ENCODE assay signal across 8 cellular contexts in the genomic region with DNA sequence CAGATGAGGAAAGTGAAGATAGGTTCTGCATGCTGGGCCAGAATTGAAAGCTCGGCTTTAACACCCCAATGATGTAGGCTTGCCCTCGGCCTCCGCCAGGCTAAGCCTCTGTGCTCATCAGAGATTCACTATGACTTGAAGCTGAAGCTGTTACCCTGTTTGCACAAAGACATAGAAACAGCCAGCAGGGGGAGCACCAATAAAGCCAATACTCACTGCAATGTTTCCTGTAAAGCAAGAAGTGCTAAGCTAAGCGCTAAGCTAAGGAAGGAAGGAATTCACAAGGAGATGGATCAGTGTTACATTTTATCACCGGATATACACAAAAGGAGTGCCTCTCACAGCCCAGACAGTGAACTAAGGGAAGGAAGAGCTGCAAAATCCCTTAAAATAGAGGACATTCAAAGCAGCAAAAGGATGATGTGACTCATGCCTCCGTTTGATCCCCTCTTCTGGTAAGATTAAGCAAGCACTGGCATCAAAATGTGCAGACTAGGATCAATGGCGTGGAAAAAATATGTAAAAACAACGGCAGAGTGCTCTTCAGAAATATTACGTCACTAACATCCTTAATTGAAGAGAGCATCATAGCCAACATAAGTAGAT.
DNase-seq lines count a peak whose midpoint lies in the region; ATAC-seq, FAIRE-seq and TF ChIP-seq lines count a peak whose summit lies in the region.

No MANE protein-coding gene starts in this region.

- CTCF ChIA-PET in activated CD8-positive, alpha-beta T cell treated with anti-CD3 and anti-CD28 coated beads for 36 hours (lab: Charles Lee), result interaction anchor here (0.6 to 5.5 kb wide), 56 partner anchors 10 to 1074 kb away, joined by 3 to 81 read pairs (median 4); a partner anchor contains a TSS

- FAIRE-seq in endometrium (lab: Jason Lieb, UNC), result peak; percentile 26

- no peak overlapping the region for H3K27ac Mint-ChIP-seq in activated CD8-positive, alpha-beta T cell treated with anti-CD3 and anti-CD28 coated beads for 36 hours

- peaks cover 11% of the 10 kb centered on the region for H3K27me3 Mint-ChIP-seq in activated CD8-positive, alpha-beta T cell treated with anti-CD3 and anti-CD28 coated beads for 36 hours

- intact Hi-C loops in activated CD8-positive, alpha-beta T cell treated with anti-CD3 and anti-CD28 coated beads for 36 hours (cut with micrococcal nuclease), result loop anchor here (2.0 kb wide), 1 partner anchor 206 kb away; no protein-coding TSS in a partner anchor

- peak; percentile 62 for DNase-seq in D341Med (ENCODE audit: low spot score)
- peak; percentile 64 for DNase-seq in GM20000 (ENCODE audit: low spot score)
- peak; percentile 77 for DNase-seq in NCI-H774 (lab: John Stamatoyannopoulos, UW)
- peak; percentile 88 for DNase-seq in activated CD8-positive, alpha-beta T cell treated with anti-CD3 and anti-CD28 coated beads for 36 hours
- DNase-seq in mucosa of gallbladder (ENCODE audit: low spot score), result peak; percentile 84
- DNase-seq in stimulated activated CD8-positive, alpha-beta memory T cell treated with anti-CD3 and anti-CD28 coated beads, Interleukin-7, amount 100 ng/mL, for 48 hours (ENCODE audit: extremely low read depth in 1 of 2, low read depth in 1 of 2), result peak; percentile 14 to 58

- H3K9me3 Mint-ChIP-seq in activated CD8-positive, alpha-beta T cell treated with anti-CD3 and anti-CD28 coated beads for 36 hours, result no peaks in the 10 kb centered on the region

- peak; percentile 97 for ATAC-seq in HG03571 (IDR thresholded peaks at IDR 0.05; ENCODE audit: unreplicated experiment)
- peak; percentile 94 for ATAC-seq in activated CD8-positive, alpha-beta T cell treated with anti-CD3 and anti-CD28 coated beads for 36 hours

- no peaks in the 10 kb centered on the region for H3K36me3 Mint-ChIP-seq in activated CD8-positive, alpha-beta T cell treated with anti-CD3 and anti-CD28 coated beads for 36 hours (ENCODE audit: low read depth)

- POLR2A ChIA-PET in activated CD8-positive, alpha-beta T cell treated with anti-CD3 and anti-CD28 coated beads for 36 hours (lab: Charles Lee), result interaction anchor here (0.9 kb wide), 1 partner anchor 22 kb away, joined by 3 read pairs; no protein-coding TSS in a partner anchor

- peak; percentile 71 for TF ChIP-seq CTCF in GM20000 (IDR thresholded peaks at IDR 0.05; ENCODE audit: extremely low read depth, missing control alignments)
- peak; percentile 62 for TF ChIP-seq CTCF in activated CD8-positive, alpha-beta T cell treated with anti-CD3 and anti-CD28 coated beads for 36 hours (IDR thresholded peaks at IDR 0.05)

- no peak overlapping the region for H3K4me3 Mint-ChIP-seq in activated CD8-positive, alpha-beta T cell treated with anti-CD3 and anti-CD28 coated beads for 36 hours

- peaks cover 6% of the 10 kb centered on the region for H3K4me1 Mint-ChIP-seq in activated CD8-positive, alpha-beta T cell treated with anti-CD3 and anti-CD28 coated beads for 36 hours (ENCODE audit: low read depth)

Comparison
In these comparisons a context has a peak if more than half of its experiments do, and no peak if none do; other contexts are left out.
1. Peak in every context shown above with its lines: DNase-seq and ATAC-seq.
2. DNase-seq: peak in every context shown above with its lines; median percentile 88 in activated CD8-positive, alpha-beta T cell treated with anti-CD3 and anti-CD28 coated beads for 36 hours; 84 in mucosa of gallbladder; 77 in NCI-H774; 64 in GM20000; 62 in D341Med; 36 in stimulated activated CD8-positive, alpha-beta memory T cell treated with anti-CD3 and anti-CD28 coated beads, Interleukin-7, amount 100 ng/mL, for 48 hours.